In the genomic region with DNA sequence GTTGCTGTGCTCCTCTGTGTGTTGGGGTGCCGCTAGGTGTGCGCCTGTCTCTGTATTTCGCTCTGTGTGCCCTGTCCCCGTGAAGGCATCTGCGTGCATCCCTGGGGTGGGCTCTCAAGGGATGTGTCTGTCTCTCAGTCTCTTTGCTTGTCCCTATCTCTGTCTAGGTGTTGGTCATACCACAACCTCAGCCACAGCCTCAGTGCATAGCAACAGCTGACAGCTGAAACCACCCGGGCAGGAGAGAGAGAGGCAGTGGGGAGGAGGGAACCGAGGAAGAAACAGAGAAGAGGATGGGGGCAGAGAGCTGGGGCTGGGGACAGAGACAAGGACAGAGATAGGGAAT, we compare ENCODE assay signal across 8 cellular contexts. TPM values are rescaled to one million over a fixed set of nuclear protein-coding genes. Genes with fewer than 3 reads are reported as not detected.
DNase-seq lines count a peak whose midpoint lies in the region; ATAC-seq and TF ChIP-seq lines count a peak whose summit lies in the region.

No MANE protein-coding gene starts in this region.

- H3K9me3 Mint-ChIP-seq in CD4-positive, alpha-beta memory T cell, result peaks cover 0 to 2% (median 0%) of the 10 kb centered on the region in 8 donors

- H3K9me3 ChIP-seq in CD4-positive, alpha-beta memory T cell (ENCODE audit: control insufficient read depth in 1 of 2, low read length in 2 of 2), result no peaks in the 10 kb centered on the region
- H3K9me3 ChIP-seq in SK-N-SH (no peaks in the 10 kb centered on the region), iPS-15b (ENCODE audit: control insufficient read depth, insufficient read depth, low read length) (no peaks in the 10 kb centered on the region), right cardiac atrium (ENCODE audit: control insufficient read depth, low read length) (no peaks in the 10 kb centered on the region)

- H3K36me3 ChIP-seq in CD4-positive, alpha-beta memory T cell (ENCODE audit: insufficient read depth, low read length), result no peaks in the 10 kb centered on the region
- peaks cover 0 to 17% of the 10 kb centered on the region in 2 experiments for H3K36me3 ChIP-seq in SK-N-SH (replicated peaks in 1 of 2; ENCODE audit: control insufficient read depth in 1 of 2, insufficient read depth in 2 of 2, low read length in 1 of 2)
- H3K36me3 ChIP-seq in iPS-15b (ENCODE audit: control insufficient read depth, insufficient read depth, low read length), result peaks cover 20% of the 10 kb centered on the region

- ATAC-seq in right cardiac atrium, result no peak
- ATAC-seq in GM18861 (IDR thresholded peaks at IDR 0.05; ENCODE audit: unreplicated experiment), result no peak

- peaks cover 13% of the 10 kb centered on the region for H3F3A ChIP-seq in SK-N-SH (replicated peaks; ENCODE audit: insufficient read depth)

- H3K9ac ChIP-seq in SK-N-SH, result no peak overlapping the region
- H3K9ac ChIP-seq in iPS-15b (ENCODE audit: low read depth, low read length), result no peak overlapping the region

- peak overlapping the region; percentile 56 to 85 (median 71) for H3K4me3 Mint-ChIP-seq in CD4-positive, alpha-beta memory T cell

- H4K20me1 ChIP-seq in SK-N-SH (ENCODE audit: insufficient read depth), result 0 out of 2 replicates have a peak, but pooled peaks cover 6% of the 10 kb centered on the region

- TF ChIP-seq CTCF in GM20000 (IDR thresholded peaks at IDR 0.05; ENCODE audit: extremely low read depth, missing control alignments), result no peak
- no peak for TF ChIP-seq CTCF in SK-N-SH (IDR thresholded peaks at IDR 0.05)

- TF ChIP-seq RAD21 in SK-N-SH (IDR thresholded peaks at IDR 0.05; ENCODE audit: low read length), result no peak

- H3K27me3 Mint-ChIP-seq in CD4-positive, alpha-beta memory T cell, result peaks cover 45 to 53% of the 10 kb centered on the region in 2 donors

- WGBS in SK-N-SH (ENCODE audit: low lambda C conversion rate), result 37% methylated on average over 7 of the region's 7 CpGs
- 13% methylated on average over 7 of the region's 7 CpGs for WGBS in right cardiac atrium

- intact Hi-C loops in CD4-positive, alpha-beta memory T cell (cut with micrococcal nuclease), result no loop called here
- intact Hi-C loops in right cardiac atrium (cut with DNase I), result loop anchor here in 1 of 4 donors (2.0 kb wide), 1 partner anchor 23 kb away; no protein-coding TSS in a partner anchor

- peak overlapping the region in 1 of 2 donors; percentile 41 for H3K4me3 ChIP-seq in CD4-positive, alpha-beta memory T cell (ENCODE audit: low read length in 2 of 2)
- H3K4me3 ChIP-seq in SK-N-SH (ENCODE audit: low read depth in 2 of 2, low read length in 1 of 2) (no peak overlapping the region), iPS-15b (ENCODE audit: low read depth, low read length) (peak overlapping the region; percentile 37), right cardiac atrium (ENCODE audit: low read length) (no peak overlapping the region)

- peak in 2 of 5 donors; percentile 55 to 64 for DNase-seq in CD4-positive, alpha-beta memory T cell
- DNase-seq in GM20000 (ENCODE audit: low spot score) (peak; percentile 77), SK-N-SH (no peak), right cardiac atrium (no peak), LoVo (ENCODE audit: low spot score) (no peak), SK-N-DZ (ENCODE audit: low spot score) (no peak)

- H3K4me2 ChIP-seq in SK-N-SH, result peak overlapping the region; percentile 97; the same call in 1 of the 2 replicates

- peaks cover 31 to 62% (median 34%) of the 10 kb centered on the region in 4 donors for H3K4me1 Mint-ChIP-seq in CD4-positive, alpha-beta memory T cell

- peak overlapping the region in 5 of 7 donors; percentile 13 to 69 (median 23) for H3K27ac Mint-ChIP-seq in CD4-positive, alpha-beta memory T cell

- H2AFZ ChIP-seq in SK-N-SH (ENCODE audit: low read depth), result no peak overlapping the region

- POLR2A ChIA-PET in CD4-positive, alpha-beta memory T cell (lab: Charles Lee; ENCODE audit: partially characterized antibody), result interaction anchor here (1.0 to 8.0 kb wide), 2 partner anchors 9 to 26 kb away, joined by 3 to 86 read pairs; no protein-coding TSS in a partner anchor
- POLR2A ChIA-PET in SK-N-SH (lab: Yijun Ruan, JAX), result interaction anchor here (1.2 kb wide), 1 partner anchor 24 kb away, joined by 3 read pairs; no protein-coding TSS in a partner anchor

- no peaks in the 10 kb centered on the region for H3K36me3 Mint-ChIP-seq in CD4-positive, alpha-beta memory T cell

- H3K4me1 ChIP-seq in CD4-positive, alpha-beta memory T cell (ENCODE audit: insufficient read depth, low read length), result peaks cover 42% of the 10 kb centered on the region
- H3K4me1 ChIP-seq in SK-N-SH (ENCODE audit: control insufficient read depth in 1 of 2, insufficient read depth in 2 of 2, low read depth in 1 of 2, low read length in 1 of 2) (peaks cover 0 to 29% of the 10 kb centered on the region in 2 experiments; a peak in 1 of 4 replicates), iPS-15b (ENCODE audit: control insufficient read depth, insufficient read depth, low read length) (peaks cover 17% of the 10 kb centered on the region), right cardiac atrium (ENCODE audit: control insufficient read depth, insufficient read depth, low read length) (no peaks in the 10 kb centered on the region)

- CTCF ChIA-PET in CD4-positive, alpha-beta memory T cell (lab: Charles Lee; ENCODE audit: partially characterized antibody), result interaction anchor here (2.8 to 10.8 kb wide), 3 partner anchors 13 to 49 kb away, joined by 11 to 415 read pairs (median 157); a partner anchor contains a TSS
- CTCF ChIA-PET in SK-N-SH (lab: Yijun Ruan, JAX), result interaction anchor here (3.4 to 15.9 kb wide), 3 partner anchors 22 to 244 kb away, joined by 25 to 937 read pairs (median 37); a partner anchor contains a TSS

- no peaks in the 10 kb centered on the region for H3K79me2 ChIP-seq in SK-N-SH (ENCODE audit: insufficient read depth)

- no peak overlapping the region for H3K27ac ChIP-seq in CD4-positive, alpha-beta memory T cell (ENCODE audit: low read depth, low read length)
- H3K27ac ChIP-seq in SK-N-SH (ENCODE audit: low read depth in 2 of 2, low read length in 1 of 2) (no peak overlapping the region), right cardiac atrium (ENCODE audit: low read length) (no peak overlapping the region)

- no peaks in the 10 kb centered on the region for H3K9me2 ChIP-seq in SK-N-SH

- no peak for TF ChIP-seq EP300 in SK-N-SH (IDR thresholded peaks at IDR 0.05; ENCODE audit: borderline replicate concordance in 1 of 2, low read depth in 1 of 2, low read length in 1 of 2)

- peaks cover 56% of the 10 kb centered on the region for H3K27me3 ChIP-seq in CD4-positive, alpha-beta memory T cell (ENCODE audit: insufficient read depth, low read length)
- H3K27me3 ChIP-seq in SK-N-SH (ENCODE audit: insufficient read depth) (peaks cover 36% of the 10 kb centered on the region), iPS-15b (ENCODE audit: control insufficient read depth, insufficient read depth, low read length) (peaks cover 64% of the 10 kb centered on the region), right cardiac atrium (ENCODE audit: control insufficient read depth, insufficient read depth) (no peaks in the 10 kb centered on the region)

TF ChIP-seq in SK-N-SH, 30 proteins besides CTCF, POLR2A, EP300 and RAD21:
- TF ChIP-seq RFX5 (IDR thresholded peaks at IDR 0.05; ENCODE audit: low read length), result peak; percentile 96
- no peak for TF ChIP-seq FOSL2 (IDR thresholded peaks at IDR 0.05; ENCODE audit: borderline replicate concordance, low read depth)
- no peak for TF ChIP-seq RCOR1 (IDR thresholded peaks at IDR 0.05; ENCODE audit: low read length)
- TF ChIP-seq EZH2phosphoT487 (IDR thresholded peaks at IDR 0.05; ENCODE audit: borderline replicate concordance, low read depth), result no peak
- TF ChIP-seq, protein P1, sequence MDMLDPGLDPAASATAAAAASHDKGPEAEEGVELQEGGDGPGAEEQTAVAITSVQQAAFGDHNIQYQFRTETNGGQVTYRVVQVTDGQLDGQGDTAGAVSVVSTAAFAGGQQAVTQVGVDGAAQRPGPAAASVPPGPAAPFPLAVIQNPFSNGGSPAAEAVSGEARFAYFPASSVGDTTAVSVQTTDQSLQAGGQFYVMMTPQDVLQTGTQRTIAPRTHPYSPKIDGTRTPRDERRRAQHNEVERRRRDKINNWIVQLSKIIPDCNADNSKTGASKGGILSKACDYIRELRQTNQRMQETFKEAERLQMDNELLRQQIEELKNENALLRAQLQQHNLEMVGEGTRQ (IDR thresholded peaks at IDR 0.05; ENCODE audit: borderline replicate concordance, low read depth, low read length), result no peak
- no peak for TF ChIP-seq NFIC (IDR thresholded peaks at IDR 0.05; ENCODE audit: borderline replicate concordance)
- no peak for TF ChIP-seq MEF2A (IDR thresholded peaks at IDR 0.05; ENCODE audit: borderline replicate concordance, low read depth)

RNA-seq across cellular contexts. Expression of a gene that starts 1.0 kb away (rescaled TPM):
- not detected for total RNA-seq in CD4-positive, alpha-beta memory T cell
- polyA plus RNA-seq in CD4-positive, alpha-beta memory T cell, result not detected
- polyA plus RNA-seq in SK-N-SH (2012; rRNA removed), result 0.18 and 0.31 TPM in 2 replicates
- polyA plus RNA-seq in SK-N-SH (2012; cell fraction: cytosol; rRNA removed), result 0.12 and 0.24 TPM in 2 replicates
- 0.25 and 0.45 TPM in 2 replicates for polyA plus RNA-seq in SK-N-SH (2012; cell fraction: nucleus; rRNA removed)
- total RNA-seq in right cardiac atrium, result under 1 TPM in 3 of 4 donors, not detected in 1; 0.11 to 0.39 (median 0.29) TPM
- polyA plus RNA-seq in right cardiac atrium, result 1.2 TPM
- 2.2 and 2.4 TPM in 2 replicates for polyA plus RNA-seq in SK-N-DZ (2014; cell fraction: cytosol; rRNA removed)
- polyA plus RNA-seq in SK-N-DZ (2014; cell fraction: nucleus; rRNA removed), result 0.12 and 2.3 TPM in 2 replicates

RNA-seq across cellular contexts. Expression of a gene that starts 13.9 kb away (rescaled TPM):
- total RNA-seq in CD4-positive, alpha-beta memory T cell, result 10 to 100 TPM; 39.8 to 46.1 TPM
- 10 to 100 TPM; 42.1 to 44.3 TPM for polyA plus RNA-seq in CD4-positive, alpha-beta memory T cell
- polyA plus RNA-seq in SK-N-SH (2012; rRNA removed), result 181 and 204 TPM in 2 replicates
- 86.1 and 133 TPM in 2 replicates for polyA plus RNA-seq in SK-N-SH (2012; cell fraction: cytosol; rRNA removed)
- polyA plus RNA-seq in SK-N-SH (2012; cell fraction: nucleus; rRNA removed), result 206 and 207 TPM in 2 replicates
- total RNA-seq in right cardiac atrium, result 10 to 100 TPM; 27.4 to 33.2 (median 29.9) TPM
- polyA plus RNA-seq in right cardiac atrium, result 17.9 TPM
- polyA plus RNA-seq in SK-N-DZ (2014; cell fraction: cytosol; rRNA removed), result 426 and 435 TPM in 2 replicates
- 221 and 320 TPM in 2 replicates for polyA plus RNA-seq in SK-N-DZ (2014; cell fraction: nucleus; rRNA removed)

RNA-seq across cellular contexts. Expression of a gene that starts 35.3 kb away (rescaled TPM):
- 1 to 10 TPM; 2.7 to 3.0 TPM for total RNA-seq in CD4-positive, alpha-beta memory T cell
- under 1 TPM in 1 of 2 donors, not detected in 1; 0.61 TPM for polyA plus RNA-seq in CD4-positive, alpha-beta memory T cell
- 0.63 and 0.76 TPM in 2 replicates for polyA plus RNA-seq in SK-N-SH (2012; rRNA removed)
- polyA plus RNA-seq in SK-N-SH (2012; cell fraction: cytosol; rRNA removed), result 0.38 and 0.51 TPM in 2 replicates
- 5.4 and 7.1 TPM in 2 replicates for polyA plus RNA-seq in SK-N-SH (2012; cell fraction: nucleus; rRNA removed)
- 1 to 10 TPM in 3 of 4 donors, under 1 TPM in 1; 0.91 to 2.3 (median 1.6) TPM for total RNA-seq in right cardiac atrium
- 1.2 TPM for polyA plus RNA-seq in right cardiac atrium
- polyA plus RNA-seq in SK-N-DZ (2014; cell fraction: cytosol; rRNA removed), result 0.37 and 1.2 TPM in 2 replicates
- polyA plus RNA-seq in SK-N-DZ (2014; cell fraction: nucleus; rRNA removed), result 8.8 and 10.9 TPM in 2 replicates
